In genomic region chr21:43929217-43929971, GRCh38 we compare ENCODE assay signal across 15 cellular contexts.
DNase-seq lines count a peak whose midpoint lies in the region; TF ChIP-seq lines count a peak whose summit lies in the region.
"Had no signal": no experiment of that assay in that cellular context is flagged by ENCODE, and none has a peak within 500 bp of the region (broad histone marks: within the 10 kb centered on the region; RNA-seq: fewer than 3 reads in every experiment).

No MANE protein-coding gene starts in this region.

- H3K4me3 ChIP-seq in esophagus squamous epithelium (no peak overlapping the region), thyroid gland (replicated peaks in 1 of 3) (no peak overlapping the region)
- H3K4me3 ChIP-seq: SJSA1 had no signal

- H3K27me3 Mint-ChIP-seq in activated naive CD4-positive, alpha-beta T cell treated with anti-CD3 and anti-CD28 coated beads, Interleukin-2, amount 50 U/mL, for 24 hours = no peaks in the 10 kb centered on the region
- peaks cover 3% of the 10 kb centered on the region for H3K27me3 Mint-ChIP-seq in endothelial cell (ENCODE audit: unreplicated experiment)
- H3K27me3 Mint-ChIP-seq: activated CD8-positive, alpha-beta T cell treated with anti-CD3 and anti-CD28 coated beads for 36 hours; CD4-positive, alpha-beta memory T cell had no signal

- peaks cover 20% of the 10 kb centered on the region for H3K4me1 Mint-ChIP-seq in activated naive CD4-positive, alpha-beta T cell treated with anti-CD3 and anti-CD28 coated beads, Interleukin-2, amount 50 U/mL, for 24 hours
- no peaks in the 10 kb centered on the region for H3K4me1 Mint-ChIP-seq in endothelial cell (ENCODE audit: unreplicated experiment)

- no peaks in the 10 kb centered on the region for H3K27me3 ChIP-seq in esophagus squamous epithelium
- H3K27me3 ChIP-seq in thyroid gland = no peaks in the 10 kb centered on the region
- H3K27me3 ChIP-seq: neutrophil, SJSA1 had no signal

- 73 to 92% methylated on average over 6 to 12 of the region's 30 CpGs for WGBS in esophagus squamous epithelium, 2 donors
- WGBS in thyroid gland, 2 donors = 63 to 84% methylated on average over 19 to 27 of the region's 30 CpGs

- TF ChIP-seq CTCF in esophagus squamous epithelium (IDR thresholded peaks at IDR 0.05) = no peak
- TF ChIP-seq CTCF in thyroid gland (IDR thresholded peaks at IDR 0.05) = peak in 1 of 6 experiments; percentile 27
- TF ChIP-seq CTCF in endothelial cell (IDR thresholded peaks at IDR 0.05; ENCODE audit: unreplicated experiment) = no peak

- H3K9me3 Mint-ChIP-seq in activated naive CD4-positive, alpha-beta T cell treated with anti-CD3 and anti-CD28 coated beads, Interleukin-2, amount 50 U/mL, for 24 hours = no peaks in the 10 kb centered on the region
- H3K9me3 Mint-ChIP-seq in endothelial cell (ENCODE audit: unreplicated experiment) = no peaks in the 10 kb centered on the region
- H3K9me3 Mint-ChIP-seq: activated CD8-positive, alpha-beta T cell treated with anti-CD3 and anti-CD28 coated beads for 36 hours; CD4-positive, alpha-beta memory T cell had no signal

- no peak overlapping the region for H3K4me3 Mint-ChIP-seq in activated naive CD4-positive, alpha-beta T cell treated with anti-CD3 and anti-CD28 coated beads, Interleukin-2, amount 50 U/mL, for 24 hours
- no peak overlapping the region for H3K4me3 Mint-ChIP-seq in endothelial cell (ENCODE audit: unreplicated experiment)
- H3K4me3 Mint-ChIP-seq: activated CD8-positive, alpha-beta T cell treated with anti-CD3 and anti-CD28 coated beads for 36 hours; CD4-positive, alpha-beta memory T cell had no signal

- peak overlapping the region; percentile 70 to 87 (median 85) for H3K27ac ChIP-seq in esophagus squamous epithelium
- peak overlapping the region; percentile 68 to 77 (median 76) for H3K27ac ChIP-seq in thyroid gland
- H3K27ac ChIP-seq: neutrophil, SJSA1 had no signal

- intact Hi-C loops in esophagus squamous epithelium (cut with DNase I) = no loop called here
- intact Hi-C loops in thyroid gland (cut with DNase I) = no loop called here

- H3K27ac Mint-ChIP-seq in activated naive CD4-positive, alpha-beta T cell treated with anti-CD3 and anti-CD28 coated beads, Interleukin-2, amount 50 U/mL, for 24 hours = peak overlapping the region; percentile 41
- H3K27ac Mint-ChIP-seq in endothelial cell (ENCODE audit: unreplicated experiment) = no peak overlapping the region
- H3K27ac Mint-ChIP-seq: CD4-positive, alpha-beta memory T cell had no signal

- peaks cover 0 to 49% (median 0%) of the 10 kb centered on the region in 3 donors for H3K36me3 ChIP-seq in esophagus squamous epithelium
- H3K36me3 ChIP-seq in thyroid gland = no peaks in the 10 kb centered on the region
- H3K36me3 ChIP-seq: neutrophil had no signal

- peaks cover 3% of the 10 kb centered on the region for H3K36me3 Mint-ChIP-seq in activated naive CD4-positive, alpha-beta T cell treated with anti-CD3 and anti-CD28 coated beads, Interleukin-2, amount 50 U/mL, for 24 hours
- H3K36me3 Mint-ChIP-seq in endothelial cell (ENCODE audit: low read depth, unreplicated experiment) = peaks cover 15% of the 10 kb centered on the region

- TF ChIP-seq POLR2A in esophagus squamous epithelium (IDR thresholded peaks at IDR 0.05) = no peak
- no peak for TF ChIP-seq POLR2A in thyroid gland (IDR thresholded peaks at IDR 0.05)

- H3K4me1 ChIP-seq in esophagus squamous epithelium (peaks cover 34 to 58% (median 35%) of the 10 kb centered on the region in 3 donors), thyroid gland (peaks cover 51 to 65% of the 10 kb centered on the region in 2 donors)
- H3K4me1 ChIP-seq: SJSA1 had no signal

- no peak for DNase-seq in activated naive CD4-positive, alpha-beta T cell treated with anti-CD3 and anti-CD28 coated beads, Interleukin-2, amount 50 U/mL, for 16 hours
- no peak for DNase-seq in esophagus squamous epithelium (lab: John Stamatoyannopoulos, UW)
- peak; percentile 27 for DNase-seq in midbrain (lab: John Stamatoyannopoulos, UW)
- DNase-seq in thyroid gland = peak; percentile 70 to 76
- no peak for DNase-seq in NCI-H187 treated with DMSO at 0.1 percent for 48 hours (lab: John Stamatoyannopoulos, UW)
- no peak for DNase-seq in endothelial cell (ENCODE audit: low spot score)
- DNase-seq in germinal center (ENCODE audit: low spot score) = no peak
- DNase-seq: 8988T; activated CD8-positive, alpha-beta T cell treated with anti-CD3 and anti-CD28 coated beads for 36 hours; CD4-positive, alpha-beta memory T cell; mammary epithelial cell; NCI-H1436 had no signal

- no peaks in the 10 kb centered on the region for H3K9me3 ChIP-seq in esophagus squamous epithelium
- H3K9me3 ChIP-seq in thyroid gland = no peaks in the 10 kb centered on the region
- H3K9me3 ChIP-seq: neutrophil, SJSA1 had no signal

Comparison
In these comparisons a context has a peak if more than half of its experiments do, and no peak if none do; other contexts are left out.
1. DNase-seq: peak in midbrain (single experiment) and thyroid gland (2 of 2); none in activated naive CD4-positive, alpha-beta T cell treated with anti-CD3 and anti-CD28 coated beads, Interleukin-2, amount 50 U/mL, for 16 hours (single experiment), esophagus squamous epithelium (single experiment), NCI-H187 treated with DMSO at 0.1 percent for 48 hours (single experiment), endothelial cell (single experiment) and germinal center (single experiment).